11 cellular contexts compared by ENCODE assay signal in genomic region chr1:78142731-78143130, GRCh38.
DNase-seq lines count a peak whose midpoint lies in the region; ATAC-seq lines count a peak whose summit lies in the region.
"Had no signal": no experiment of that assay in that cellular context is flagged by ENCODE, and none has a peak within 500 bp of the region (broad histone marks: within the 10 kb centered on the region; RNA-seq: fewer than 3 reads in every experiment).

No MANE protein-coding gene starts in this region.

- peaks cover 11% of the 10 kb centered on the region for H3K27me3 Mint-ChIP-seq in central memory CD8-positive, alpha-beta T cell

- H3K4me1 ChIP-seq in BLaER1 (peaks cover 6% of the 10 kb centered on the region; the same call in 1 of the 2 replicates), SJCRH30 (no peaks in the 10 kb centered on the region)

- no peak overlapping the region; the same call in 1 of the 2 replicates for H3K27ac ChIP-seq in BLaER1
- H3K27ac ChIP-seq in SJCRH30: no peak overlapping the region

- H3K4me3 ChIP-seq in BLaER1 (no peak overlapping the region), SJCRH30 (no peak overlapping the region), H7 (ENCODE audit: insufficient read depth, low read depth, low read length) (no peak overlapping the region)

- H3K9ac ChIP-seq in BLaER1: no peak overlapping the region

- no peaks in the 10 kb centered on the region for H3K9me3 Mint-ChIP-seq in central memory CD8-positive, alpha-beta T cell

- peak overlapping the region; percentile 74 for H3K27ac Mint-ChIP-seq in central memory CD8-positive, alpha-beta T cell (ENCODE audit: low read depth)

- no peak for DNase-seq in central memory CD8-positive, alpha-beta T cell (ENCODE audit: low spot score in 2 of 2)
- DNase-seq in NCI-H2107 (lab: John Stamatoyannopoulos, UW) (no peak), SJCRH30 (no peak), SW480 (ENCODE audit: low spot score) (no peak), H7 (no peak)
- DNase-seq: activated CD4-positive, alpha-beta T cell treated with anti-CD3 and anti-CD28 coated beads, Interleukin-2, amount 50 U/mL, for 4 hours; PC-3 had no signal

- peak overlapping the region; percentile 67 for H3K4me3 Mint-ChIP-seq in central memory CD8-positive, alpha-beta T cell

- H4K20me1 ChIP-seq in BLaER1: no peaks in the 10 kb centered on the region

- no peaks in the 10 kb centered on the region for H3K9me3 ChIP-seq in BLaER1
- H3K9me3 ChIP-seq in SJCRH30 (replicated peaks): no peaks in the 10 kb centered on the region

- peak overlapping the region; percentile 38 for H3K4me2 ChIP-seq in BLaER1

- H3K36me3 Mint-ChIP-seq in central memory CD8-positive, alpha-beta T cell (ENCODE audit: insufficient read depth): no peaks in the 10 kb centered on the region

- no peaks in the 10 kb centered on the region for H3K27me3 ChIP-seq in BLaER1
- no peaks in the 10 kb centered on the region for H3K27me3 ChIP-seq in SJCRH30
- H3K27me3 ChIP-seq in H7 (ENCODE audit: control insufficient read depth, insufficient read depth, low read length): peaks cover 17% of the 10 kb centered on the region; the same call in 1 of the 2 replicates

- ATAC-seq in GM18873 (IDR thresholded peaks at IDR 0.05; ENCODE audit: low FRiP score, unreplicated experiment): peak; percentile 20
- peak; percentile 19 for ATAC-seq in HG03139 (IDR thresholded peaks at IDR 0.05; ENCODE audit: unreplicated experiment)
- ATAC-seq in central memory CD8-positive, alpha-beta T cell (replicated peaks; ENCODE audit: extremely low read depth, poor library complexity, severe bottlenecking): no peak
- ATAC-seq: PC-3, sciatic nerve had no signal

- H3K4me1 Mint-ChIP-seq in central memory CD8-positive, alpha-beta T cell: peaks cover 7% of the 10 kb centered on the region

- H3K36me3 ChIP-seq in BLaER1 (no peaks in the 10 kb centered on the region), SJCRH30 (no peaks in the 10 kb centered on the region), H7 (replicated peaks; ENCODE audit: control insufficient read depth, insufficient read depth, low read length) (no peaks in the 10 kb centered on the region)
